In the genomic region with DNA sequence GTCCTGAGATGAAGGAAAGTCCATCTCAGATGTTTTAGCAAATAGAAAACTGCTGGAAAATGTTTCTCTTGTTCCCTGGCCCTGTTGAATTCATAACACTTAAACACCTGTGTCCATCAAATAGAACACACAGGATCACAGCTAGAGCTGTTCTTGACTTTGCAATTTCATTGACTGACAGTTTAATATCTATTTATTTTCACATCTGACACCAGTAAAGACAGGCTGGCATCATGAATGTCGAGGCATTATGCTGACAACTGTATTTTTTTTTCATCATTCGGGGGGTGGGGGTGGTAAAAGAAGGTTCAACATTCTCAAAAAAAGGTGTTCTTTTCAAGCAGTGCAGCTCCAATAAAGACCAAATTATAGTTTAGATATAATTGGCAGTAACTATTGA, we compare ENCODE assay signal across 24 cellular contexts.
"Had no signal": no experiment of that assay in that cellular context is flagged by ENCODE, and none has a peak within 500 bp of the region (broad histone marks: within the 10 kb centered on the region; RNA-seq: fewer than 3 reads in every experiment).

No MANE protein-coding gene starts in this region.

- H3K36me3 ChIP-seq: adrenal gland, breast epithelium, lower lobe of right lung, neutrophil, sigmoid colon, thoracic aorta, upper lobe of left lung had no signal

- H3K27ac ChIP-seq: adrenal gland, breast epithelium, coronary artery, lower lobe of right lung, neutrophil, parathyroid adenoma, sigmoid colon, thoracic aorta, upper lobe of left lung had no signal

- H3K79me2 ChIP-seq: parathyroid adenoma had no signal

- H3K9me3 ChIP-seq: adrenal gland, breast epithelium, lower lobe of right lung, neutrophil, sigmoid colon, thoracic aorta, upper lobe of left lung had no signal

- H3K4me1 ChIP-seq: adrenal gland, breast epithelium, lower lobe of right lung, parathyroid adenoma, sigmoid colon, upper lobe of left lung had no signal

- ATAC-seq: activated CD4-positive, alpha-beta T cell treated with anti-CD3 and anti-CD28 coated beads for 36 hours; activated naive CD4-positive, alpha-beta T cell treated with anti-CD3 and anti-CD28 coated beads, Interleukin-2, amount 50 U/mL, for 72 hours; lower lobe of right lung; natural killer cell; stimulated activated naive B cell treated with anti-CD40 and anti-IgM and Interleukin-4, amounts not matched to agents 10 μg/mL and 1 μg/mL and 100 μg/mL, for 72 hours; WTC11 had no signal

- FAIRE-seq: astrocyte, endometrium had no signal

- H3K27me3 ChIP-seq: adrenal gland, breast epithelium, neutrophil, sigmoid colon, upper lobe of left lung had no signal

- H2AFZ ChIP-seq: parathyroid adenoma had no signal

- H3K4me3 ChIP-seq: adrenal gland, breast epithelium, coronary artery, lower lobe of right lung, sigmoid colon, thoracic aorta, upper lobe of left lung had no signal

- H3K9ac ChIP-seq: parathyroid adenoma had no signal

- DNase-seq: activated CD4-positive, alpha-beta T cell treated with anti-CD3 and anti-CD28 coated beads for 36 hours; activated CD4-positive, alpha-beta T cell treated with anti-CD3 and anti-CD28 coated beads, Interleukin-2, amount 50 U/mL, for 48 hours; activated gamma-delta T cell; adrenal gland; erythroblast; foreskin melanocyte; glutamatergic neuron; hypothalamus; islet precursor cell; lower lobe of right lung; natural killer cell; sigmoid colon; stimulated activated CD4-positive, alpha-beta T cell treated with anti-CD3 and anti-CD28 coated beads, Interleukin-4, amount 100 ng/mL, for 4 hours; stimulated activated naive B cell treated with anti-CD40 and anti-IgM and Interleukin-4, amounts not matched to agents 10 μg/mL and 1 μg/mL and 100 μg/mL, for 72 hours; upper lobe of left lung had no signal
